Comparison of ENCODE assay signal across 8 cellular contexts in genomic region chr10:30359373-30360206, GRCh38. TPM values are rescaled to one million over a fixed set of nuclear protein-coding genes. Genes with fewer than 3 reads are reported as not detected.
DNase-seq lines count a peak whose midpoint lies in the region; ATAC-seq lines count a peak whose summit lies in the region.

No MANE protein-coding gene starts in this region.

- H3K4me3 ChIP-seq in mesenchymal stem cell (ENCODE audit: insufficient read depth in 1 of 2, low read depth in 1 of 2, low read length in 2 of 2): no peak overlapping the region

- peaks cover 2% of the 10 kb centered on the region for H3K4me1 ChIP-seq in mesenchymal stem cell (ENCODE audit: control insufficient read depth, insufficient read depth, low read depth, low read length)

- no peaks in the 10 kb centered on the region for H3K36me3 ChIP-seq in mesenchymal stem cell (ENCODE audit: control insufficient read depth in 1 of 2, insufficient read depth in 2 of 2, low read depth in 1 of 2, low read length in 2 of 2)

- no peak overlapping the region for H2BK5ac ChIP-seq in mesenchymal stem cell (ENCODE audit: low read depth, low read length, poor library complexity, severe bottlenecking)

- H3K4me2 ChIP-seq in mesenchymal stem cell (ENCODE audit: low read length, poor library complexity, severe bottlenecking): no peak overlapping the region

- peak overlapping the region in 1 of 2 experiments; percentile 57 for H2BK12ac ChIP-seq in mesenchymal stem cell (ENCODE audit: low read length in 2 of 2)

- H2BK15ac ChIP-seq in mesenchymal stem cell (ENCODE audit: low read depth, poor library complexity, severe bottlenecking): no peak overlapping the region

- no peak overlapping the region for H4K91ac ChIP-seq in mesenchymal stem cell (ENCODE audit: low read length)

- no peak overlapping the region for H3K9ac ChIP-seq in mesenchymal stem cell (ENCODE audit: low read length)

- no peak overlapping the region for H3K23ac ChIP-seq in mesenchymal stem cell (ENCODE audit: low read length in 2 of 2)

- H3K4ac ChIP-seq in mesenchymal stem cell (ENCODE audit: low read depth in 1 of 2, low read length in 2 of 2): no peak overlapping the region

- peaks cover 9 to 25% of the 10 kb centered on the region in 2 experiments for H3K27me3 ChIP-seq in mesenchymal stem cell (ENCODE audit: control insufficient read depth in 1 of 2, insufficient read depth in 1 of 2, low read length in 2 of 2)

- ATAC-seq in HG02678 (IDR thresholded peaks at IDR 0.05; ENCODE audit: unreplicated experiment): peak; percentile 75

- no peaks in the 10 kb centered on the region for H3K79me1 ChIP-seq in mesenchymal stem cell (replicated peaks; ENCODE audit: low read length, poor library complexity, severe bottlenecking)

- H3K27ac ChIP-seq in mesenchymal stem cell (ENCODE audit: low read length, poor library complexity, severe bottlenecking): no peak overlapping the region

- H2AFZ ChIP-seq in mesenchymal stem cell (ENCODE audit: low read depth, low read length): no peak overlapping the region

- no peaks in the 10 kb centered on the region for H3K9me3 ChIP-seq in mesenchymal stem cell (ENCODE audit: control insufficient read depth, low read length)

- DNase-seq in NCI-H748 (lab: John Stamatoyannopoulos, UW; ENCODE audit: unreplicated experiment) (peak; percentile 53), NCI-H748 treated with DMSO at 0.1 percent for 48 hours (lab: John Stamatoyannopoulos, UW) (no peak), NCI-H2227 treated with DMSO at 0.1 percent for 48 hours (lab: John Stamatoyannopoulos, UW) (peak; percentile 27), mesenchymal stem cell (peak; percentile 71)
- peak; percentile 20 to 32 for DNase-seq in activated CD4-positive, alpha-beta T cell treated with anti-CD3 and anti-CD28 coated beads, Interleukin-2, amount 50 U/mL, for 24 hours (ENCODE audit: low read depth in 1 of 2, low spot score in 1 of 2)
- DNase-seq in effector CD8-positive, alpha-beta T cell (lab: John Stamatoyannopoulos, UW): peak; percentile 37
- peak; percentile 46 for DNase-seq in stimulated activated CD8-positive, alpha-beta memory T cell treated with anti-CD3 and anti-CD28 coated beads, Interleukin-7, amount 100 ng/mL, for 24 hours (ENCODE audit: low read depth)

- no peak overlapping the region for H3K18ac ChIP-seq in mesenchymal stem cell (ENCODE audit: low read depth in 1 of 2, low read length in 2 of 2)

- no peak overlapping the region for H2BK120ac ChIP-seq in mesenchymal stem cell (ENCODE audit: low read depth, low read length)

- no peak overlapping the region for H3K14ac ChIP-seq in mesenchymal stem cell (ENCODE audit: low read length in 2 of 2)

- H2AK5ac ChIP-seq in mesenchymal stem cell (ENCODE audit: low read length, severe bottlenecking): no peak overlapping the region

- no peak overlapping the region for H4K8ac ChIP-seq in mesenchymal stem cell (ENCODE audit: low read length)

- 49% methylated on average over 7 of the region's 8 CpGs for WGBS in mesenchymal stem cell

RNA-seq across cellular contexts. Expression of gene MTPAP, which starts 10.5 kb away (rescaled TPM):
- 12.6 TPM for polyA plus RNA-seq in mesenchymal stem cell (2013, experiment 1 of 2)
- 13.7 TPM for polyA plus RNA-seq in mesenchymal stem cell (2013, experiment 2 of 2)
